In the genomic region with DNA sequence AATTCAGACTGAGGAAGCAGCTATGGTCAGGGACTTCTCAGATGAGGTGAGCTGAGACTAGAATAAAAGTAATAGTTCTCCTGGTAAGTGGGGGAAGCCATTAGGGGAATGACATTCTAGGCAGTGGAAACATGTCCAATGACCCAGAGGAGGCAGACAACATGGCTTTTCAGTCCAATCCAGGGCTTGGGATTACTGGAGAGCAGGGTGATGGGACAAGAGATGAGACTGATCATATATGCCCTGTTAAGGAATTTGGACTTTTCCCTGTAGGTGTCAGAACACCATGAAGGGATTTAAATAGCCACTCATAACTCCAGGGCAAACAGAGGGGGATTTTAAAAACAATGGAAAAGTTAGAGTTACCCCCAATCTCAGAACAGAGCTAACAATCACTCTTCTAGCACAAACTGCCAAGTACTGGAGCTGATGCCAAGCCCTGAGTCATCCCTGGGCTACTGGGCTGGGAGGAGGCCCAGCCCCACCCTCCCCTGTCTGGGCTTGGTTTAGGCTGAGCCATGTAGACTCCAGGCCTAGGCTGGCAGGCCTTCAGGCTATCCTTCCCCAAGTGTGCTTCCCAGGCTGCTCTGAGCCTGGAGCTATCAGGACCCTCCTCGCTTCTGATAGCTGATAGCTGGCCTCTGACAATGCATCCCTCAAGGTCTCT, we compare ENCODE assay signal across 9 cellular contexts. TPM values are rescaled to one million over a fixed set of nuclear protein-coding genes. Genes with fewer than 3 reads are reported as not detected.
A peak's percentile ranks its signal among the peaks of the same experiment; 100 is the strongest.
DNase-seq lines count a peak whose midpoint lies in the region; ATAC-seq, FAIRE-seq and TF ChIP-seq lines count a peak whose summit lies in the region.
"Had no signal": no experiment of that assay in that cellular context is flagged by ENCODE, and none has a peak within 500 bp of the region (broad histone marks: within the 10 kb centered on the region; RNA-seq: fewer than 3 reads in every experiment).

No MANE protein-coding gene starts in this region.

- peak; percentile 18 for DNase-seq in activated naive CD8-positive, alpha-beta T cell treated with anti-CD3 and anti-CD28 coated beads, Interleukin-2, amount 50 U/mL, for 24 hours
- no peak for DNase-seq in activated naive CD8-positive, alpha-beta T cell treated with anti-CD3 and anti-CD28 coated beads for 36 hours
- peak; percentile 86 for DNase-seq in astrocyte of the spinal cord (ENCODE audit: low read depth, low spot score)
- peak; percentile 91 for DNase-seq in kidney
- no peak for DNase-seq in NCI-H524 treated with DMSO at 0.1 percent for 48 hours (lab: John Stamatoyannopoulos, UW)
- DNase-seq in NCI-H1694 treated with DMSO at 0.1 percent for 48 hours (lab: John Stamatoyannopoulos, UW) = no peak
- DNase-seq: activated B cell treated with CpG ODN at 0.5 μM for 24 hours had no signal

- FAIRE-seq in kidney (lab: Jason Lieb, UNC) = peak; percentile 29

- H3K27ac ChIP-seq in kidney (ENCODE audit: low read depth in 2 of 2, low read length in 2 of 2) (peak overlapping the region; percentile 76 to 85), subcutaneous abdominal adipose tissue (ENCODE audit: low read depth, low read length) (peak overlapping the region; percentile 68)

- H3K4me3 ChIP-seq in astrocyte of the spinal cord (ENCODE audit: low read depth, low read length) (no peak overlapping the region), kidney (ENCODE audit: low read length in 2 of 2) (no peak overlapping the region), subcutaneous abdominal adipose tissue (ENCODE audit: low read depth in 1 of 5, low read length in 5 of 5) (no peak overlapping the region)

- no peaks in the 10 kb centered on the region for H3K27me3 Mint-ChIP-seq in activated naive CD8-positive, alpha-beta T cell treated with anti-CD3 and anti-CD28 coated beads, Interleukin-2, amount 50 U/mL, for 24 hours
- H3K27me3 Mint-ChIP-seq in activated naive CD8-positive, alpha-beta T cell treated with anti-CD3 and anti-CD28 coated beads for 36 hours = no peaks in the 10 kb centered on the region
- H3K27me3 Mint-ChIP-seq: activated B cell treated with CpG ODN at 0.5 μM for 24 hours had no signal

- H3K9me3 Mint-ChIP-seq in activated naive CD8-positive, alpha-beta T cell treated with anti-CD3 and anti-CD28 coated beads, Interleukin-2, amount 50 U/mL, for 24 hours = no peaks in the 10 kb centered on the region
- no peaks in the 10 kb centered on the region for H3K9me3 Mint-ChIP-seq in activated naive CD8-positive, alpha-beta T cell treated with anti-CD3 and anti-CD28 coated beads for 36 hours
- H3K9me3 Mint-ChIP-seq: activated B cell treated with CpG ODN at 0.5 μM for 24 hours had no signal

- H3K9me3 ChIP-seq in kidney (ENCODE audit: control insufficient read depth in 1 of 2, low read length in 2 of 2) = no peaks in the 10 kb centered on the region
- no peaks in the 10 kb centered on the region for H3K9me3 ChIP-seq in subcutaneous abdominal adipose tissue (ENCODE audit: control insufficient read depth in 5 of 5, low read length in 5 of 5)

- intact Hi-C loops in kidney (cut with DNase I) = no loop called here

- no peak overlapping the region for H3K27ac Mint-ChIP-seq in activated naive CD8-positive, alpha-beta T cell treated with anti-CD3 and anti-CD28 coated beads, Interleukin-2, amount 50 U/mL, for 24 hours
- no peak overlapping the region for H3K27ac Mint-ChIP-seq in activated naive CD8-positive, alpha-beta T cell treated with anti-CD3 and anti-CD28 coated beads for 36 hours
- H3K27ac Mint-ChIP-seq: activated B cell treated with CpG ODN at 0.5 μM for 24 hours had no signal

- peaks cover 14 to 17% of the 10 kb centered on the region in 2 donors for H3K4me1 ChIP-seq in kidney (ENCODE audit: control insufficient read depth in 1 of 2, insufficient read depth in 1 of 2, low read depth in 1 of 2, low read length in 2 of 2)
- H3K4me1 ChIP-seq in subcutaneous abdominal adipose tissue (ENCODE audit: control insufficient read depth in 5 of 5, insufficient read depth in 5 of 5, low read length in 5 of 5) = peaks cover 0 to 29% (median 19%) of the 10 kb centered on the region in 5 donors

- peak; percentile 89 for ATAC-seq in activated naive CD8-positive, alpha-beta T cell treated with anti-CD3 and anti-CD28 coated beads, Interleukin-2, amount 50 U/mL, for 24 hours
- ATAC-seq in GM21529 (IDR thresholded peaks at IDR 0.05; ENCODE audit: unreplicated experiment) = no peak

- no peak overlapping the region for H3K9ac ChIP-seq in kidney (ENCODE audit: low read length in 2 of 2)
- H3K9ac ChIP-seq in subcutaneous abdominal adipose tissue (ENCODE audit: low read length in 5 of 5) = no peak overlapping the region

- in situ Hi-C loops in astrocyte of the spinal cord (cut with HindIII; ENCODE audit: low sequenced_read_pairs) = no loop called here

- H3K36me3 ChIP-seq in kidney (ENCODE audit: control insufficient read depth in 1 of 2, insufficient read depth in 2 of 2, low read length in 2 of 2) (no peaks in the 10 kb centered on the region), subcutaneous abdominal adipose tissue (ENCODE audit: control insufficient read depth in 5 of 5, insufficient read depth in 5 of 5, low read length in 5 of 5) (no peaks in the 10 kb centered on the region)

- peaks cover 0 to 5% (median 0%) of the 10 kb centered on the region in 5 donors for H3K27me3 ChIP-seq in subcutaneous abdominal adipose tissue (ENCODE audit: control insufficient read depth in 5 of 5, insufficient read depth in 4 of 5, low read length in 5 of 5)

- TF ChIP-seq CTCF in astrocyte of the spinal cord (IDR thresholded peaks at IDR 0.05; ENCODE audit: low read depth, low read length) (no peak), kidney (IDR thresholded peaks at IDR 0.05; ENCODE audit: borderline replicate concordance, extremely low read depth, insufficient read depth) (no peak)

- H3K4me3 Mint-ChIP-seq in activated naive CD8-positive, alpha-beta T cell treated with anti-CD3 and anti-CD28 coated beads, Interleukin-2, amount 50 U/mL, for 24 hours = no peak overlapping the region
- no peak overlapping the region for H3K4me3 Mint-ChIP-seq in activated naive CD8-positive, alpha-beta T cell treated with anti-CD3 and anti-CD28 coated beads for 36 hours
- H3K4me3 Mint-ChIP-seq: activated B cell treated with CpG ODN at 0.5 μM for 24 hours had no signal

- H3K4me1 Mint-ChIP-seq in activated naive CD8-positive, alpha-beta T cell treated with anti-CD3 and anti-CD28 coated beads, Interleukin-2, amount 50 U/mL, for 24 hours = peaks cover 35% of the 10 kb centered on the region
- peaks cover 23% of the 10 kb centered on the region for H3K4me1 Mint-ChIP-seq in activated naive CD8-positive, alpha-beta T cell treated with anti-CD3 and anti-CD28 coated beads for 36 hours

- no peaks in the 10 kb centered on the region for H3K36me3 Mint-ChIP-seq in activated naive CD8-positive, alpha-beta T cell treated with anti-CD3 and anti-CD28 coated beads, Interleukin-2, amount 50 U/mL, for 24 hours (ENCODE audit: low read depth)
- no peaks in the 10 kb centered on the region for H3K36me3 Mint-ChIP-seq in activated naive CD8-positive, alpha-beta T cell treated with anti-CD3 and anti-CD28 coated beads for 36 hours

RNA-seq across cellular contexts. Expression of a gene that starts 22.7 kb away (rescaled TPM):
- total RNA-seq in activated naive CD8-positive, alpha-beta T cell treated with anti-CD3 and anti-CD28 coated beads for 36 hours = 100 to 1,000 TPM; 433 to 443 TPM
- 391 TPM for total RNA-seq in kidney
- 124 TPM for polyA plus RNA-seq in kidney (ENCODE audit: insufficient read depth, low read depth, low replicate concordance)

Comparison
In these comparisons a context has a peak if more than half of its experiments do, and no peak if none do; other contexts are left out.
1. DNase-seq: peak in activated naive CD8-positive, alpha-beta T cell treated with anti-CD3 and anti-CD28 coated beads, Interleukin-2, amount 50 U/mL, for 24 hours (single experiment), astrocyte of the spinal cord (single experiment) and kidney (single experiment); none in activated naive CD8-positive, alpha-beta T cell treated with anti-CD3 and anti-CD28 coated beads for 36 hours (single experiment), NCI-H524 treated with DMSO at 0.1 percent for 48 hours (single experiment) and NCI-H1694 treated with DMSO at 0.1 percent for 48 hours (single experiment).